ENCODE assay signal across 21 cellular contexts in genomic region chr3:136036306-136036705, GRCh38.
DNase-seq lines count a peak whose midpoint lies in the region; ATAC-seq and TF ChIP-seq lines count a peak whose summit lies in the region.
"Had no signal": no experiment of that assay in that cellular context is flagged by ENCODE, and none has a peak within 500 bp of the region (broad histone marks: within the 10 kb centered on the region; RNA-seq: fewer than 3 reads in every experiment).

No MANE protein-coding gene starts in this region.

- 84% methylated on average over 3 of the region's 3 CpGs for WGBS in SK-N-SH (ENCODE audit: low lambda C conversion rate)
- 65% methylated on average over 3 of the region's 3 CpGs for WGBS in smooth muscle cell (ENCODE audit: low lambda C conversion rate)
- WGBS in suprapubic skin = 97% methylated on average over 3 of the region's 3 CpGs

- DNase-seq in SK-N-SH (no peak), Calu3 (no peak), islet precursor cell (peak; percentile 69), smooth muscle cell (lab: John Stamatoyannopoulos, UW; ENCODE audit: unreplicated experiment) (no peak), foreskin melanocyte (no peak), suprapubic skin (ENCODE audit: low spot score in 2 of 2) (no peak)
- DNase-seq: Caco-2; CD4-positive, CD25-positive, alpha-beta regulatory T cell; CD8-positive, alpha-beta T cell; DMS 273 treated with DMSO at 0.1 percent for 48 hours; DMS79; EL; GF-D8; H9 had no signal

- no peak for TF ChIP-seq POLR2A in suprapubic skin (IDR thresholded peaks at IDR 0.05)

- peaks cover 19% of the 10 kb centered on the region for H3K36me3 Mint-ChIP-seq in Calu3 (ENCODE audit: insufficient read depth, unreplicated experiment)
- H3K36me3 Mint-ChIP-seq: CD8-positive, alpha-beta T cell had no signal

- H3K36me3 ChIP-seq in SK-N-SH (replicated peaks in 1 of 2; ENCODE audit: control insufficient read depth in 1 of 2, insufficient read depth in 2 of 2, low read length in 1 of 2) (peaks cover 5 to 36% of the 10 kb centered on the region in 2 experiments), smooth muscle cell (ENCODE audit: low read depth) (peaks cover 7% of the 10 kb centered on the region), suprapubic skin (peaks cover 8% of the 10 kb centered on the region)
- H3K36me3 ChIP-seq: BLaER1 had no signal

- H3K9ac ChIP-seq in SK-N-SH (no peak overlapping the region), smooth muscle cell (ENCODE audit: low read depth) (no peak overlapping the region)
- H3K9ac ChIP-seq: BLaER1 had no signal

- H3K27ac ChIP-seq in SK-N-SH (ENCODE audit: low read depth in 2 of 2, low read length in 1 of 2) (no peak overlapping the region), smooth muscle cell (ENCODE audit: low read depth) (no peak overlapping the region), suprapubic skin (no peak overlapping the region)
- H3K27ac ChIP-seq: 22Rv1, BLaER1, C4-2B had no signal

- TF ChIP-seq EP300 in SK-N-SH (IDR thresholded peaks at IDR 0.05; ENCODE audit: borderline replicate concordance in 1 of 2, low read depth in 1 of 2, low read length in 1 of 2) (no peak), suprapubic skin (IDR thresholded peaks at IDR 0.05) (no peak)

- POLR2A ChIA-PET in SK-N-SH (lab: Yijun Ruan, JAX) = no interaction called here

- H3K4me3 Mint-ChIP-seq in Calu3 (ENCODE audit: low read depth, unreplicated experiment) = no peak overlapping the region
- H3K4me3 Mint-ChIP-seq: B cell; CD4-positive, CD25-positive, alpha-beta regulatory T cell; CD8-positive, alpha-beta T cell; GM23338; H9 had no signal

- intact Hi-C loops in Calu3 (cut with micrococcal nuclease; ENCODE audit: unreplicated experiment) = no loop called here

- H3K4me2 ChIP-seq in SK-N-SH (no peak overlapping the region), smooth muscle cell (peak overlapping the region; percentile 9)
- H3K4me2 ChIP-seq: BLaER1, GM23338 had no signal

- H3K9me3 Mint-ChIP-seq in Calu3 (ENCODE audit: low read depth, unreplicated experiment) = peaks cover 6% of the 10 kb centered on the region

- H3K4me1 ChIP-seq in SK-N-SH (ENCODE audit: control insufficient read depth in 1 of 2, insufficient read depth in 2 of 2, low read depth in 1 of 2, low read length in 1 of 2) (no peaks in the 10 kb centered on the region), smooth muscle cell (ENCODE audit: low read depth) (no peaks in the 10 kb centered on the region), suprapubic skin (no peaks in the 10 kb centered on the region)
- H3K4me1 ChIP-seq: BLaER1, Caco-2 had no signal

- H4K20me1 ChIP-seq in SK-N-SH (ENCODE audit: insufficient read depth) (no peaks in the 10 kb centered on the region), smooth muscle cell (ENCODE audit: low read depth) (peaks cover 7% of the 10 kb centered on the region)
- H4K20me1 ChIP-seq: BLaER1 had no signal

- peaks cover 25% of the 10 kb centered on the region; the same call in 1 of the 2 replicates for H3K79me2 ChIP-seq in SK-N-SH (ENCODE audit: insufficient read depth)
- H3K79me2 ChIP-seq in smooth muscle cell (ENCODE audit: low read depth) = peaks cover 19% of the 10 kb centered on the region

- peak overlapping the region; percentile 10 for H3K27ac Mint-ChIP-seq in Calu3 (ENCODE audit: unreplicated experiment)
- H3K27ac Mint-ChIP-seq: B cell; CD4-positive, CD25-positive, alpha-beta regulatory T cell; CD8-positive, alpha-beta T cell; GM23338 had no signal

- H2AFZ ChIP-seq in SK-N-SH (ENCODE audit: low read depth) (no peak overlapping the region), smooth muscle cell (ENCODE audit: low read depth) (no peak overlapping the region)
- H2AFZ ChIP-seq: GM23338 had no signal

- BruUV-seq in Calu3 (replicated peaks; lab: Mats Ljungman, UMichigan) = no TSS peak

- no peaks in the 10 kb centered on the region for H3K27me3 Mint-ChIP-seq in Calu3 (ENCODE audit: unreplicated experiment)

- H3K9me2 ChIP-seq in SK-N-SH = no peaks in the 10 kb centered on the region

- no peak for ATAC-seq in SK-N-SH treated with all-trans-retinoic acid at 6 μM for 48 hours
- ATAC-seq: CD8-positive, alpha-beta T cell; GM23338; HCT116 had no signal

- no peaks in the 10 kb centered on the region for H3K27me3 ChIP-seq in SK-N-SH (ENCODE audit: insufficient read depth)
- H3K27me3 ChIP-seq in smooth muscle cell (ENCODE audit: low read depth) = no peaks in the 10 kb centered on the region
- no peaks in the 10 kb centered on the region for H3K27me3 ChIP-seq in suprapubic skin
- H3K27me3 ChIP-seq: BLaER1 had no signal

- TF ChIP-seq CTCF in SK-N-SH (IDR thresholded peaks at IDR 0.05) = no peak
- no peak for TF ChIP-seq CTCF in Calu3 (IDR thresholded peaks at IDR 0.05; ENCODE audit: unreplicated experiment)
- TF ChIP-seq CTCF in smooth muscle cell (IDR thresholded peaks at IDR 0.05; ENCODE audit: borderline replicate concordance, insufficient read depth, poor library complexity, severe bottlenecking) = no peak
- TF ChIP-seq CTCF in suprapubic skin (IDR thresholded peaks at IDR 0.05) = no peak

- TF ChIP-seq RAD21 in SK-N-SH (IDR thresholded peaks at IDR 0.05; ENCODE audit: low read length) = no peak

- peaks cover 13% of the 10 kb centered on the region for H3K4me1 Mint-ChIP-seq in Calu3 (ENCODE audit: low read depth, unreplicated experiment)
- H3K4me1 Mint-ChIP-seq: B cell; CD4-positive, CD25-positive, alpha-beta regulatory T cell; GM23338; H9 had no signal

- H3K9me3 ChIP-seq in SK-N-SH (no peaks in the 10 kb centered on the region), smooth muscle cell (replicated peaks; ENCODE audit: low read depth) (no peaks in the 10 kb centered on the region), suprapubic skin (no peaks in the 10 kb centered on the region)
- H3K9me3 ChIP-seq: Caco-2 had no signal

- no peaks in the 10 kb centered on the region for H3F3A ChIP-seq in SK-N-SH (replicated peaks; ENCODE audit: insufficient read depth)
- peaks cover 6% of the 10 kb centered on the region for H3F3A ChIP-seq in smooth muscle cell (ENCODE audit: low read depth)

- CTCF ChIA-PET in SK-N-SH (lab: Yijun Ruan, JAX) (interaction anchor here (0.6 to 1.9 kb wide), 3 partner anchors 19 to 163 kb away, joined by 3 to 6 read pairs (median 5); no protein-coding TSS in a partner anchor), Calu3 (lab: Charles Lee) (interaction anchor here (1.5 kb wide), 1 partner anchor 69 kb away, joined by 3 read pairs; no protein-coding TSS in a partner anchor)

- H3K4me3 ChIP-seq in SK-N-SH (ENCODE audit: low read depth in 2 of 2, low read length in 1 of 2) (no peak overlapping the region), smooth muscle cell (no peak overlapping the region), suprapubic skin (no peak overlapping the region)
- H3K4me3 ChIP-seq: BLaER1, GM23338 had no signal

TF ChIP-seq in SK-N-SH, 30 proteins besides CTCF, POLR2A, EP300 and RAD21:
- 0 out of 2 replicates have a peak, but pooled peaks have one; percentile 21 for TF ChIP-seq GATA2 (CRISPR knock-in tag; IDR thresholded peaks at IDR 0.05)
- TF ChIP-seq TCF12 (IDR thresholded peaks at IDR 0.05) = no peak

TF ChIP-seq in SK-N-SH treated with all-trans-retinoic acid at 6 μM for 48 hours, 23 proteins besides CTCF, POLR2A, EP300 and RAD21:
- TF ChIP-seq ZFP30 (CRISPR knock-in tag; IDR thresholded peaks at IDR 0.05) = no peak
- TF ChIP-seq ESRRG (CRISPR knock-in tag; IDR thresholded peaks at IDR 0.05) = no peak
- no peak for TF ChIP-seq ZNF8 (CRISPR knock-in tag; IDR thresholded peaks at IDR 0.05)
- no peak for TF ChIP-seq ZNF565 (CRISPR knock-in tag; conservative IDR thresholded peaks at IDR 0.05; ENCODE audit: low read depth)
- TF ChIP-seq PATZ1 (CRISPR knock-in tag; IDR thresholded peaks at IDR 0.05; ENCODE audit: borderline replicate concordance) = no peak
- TF ChIP-seq GLIS3 (CRISPR knock-in tag; IDR thresholded peaks at IDR 0.05) = no peak
- no peak for TF ChIP-seq PPARA (CRISPR knock-in tag; IDR thresholded peaks at IDR 0.05; ENCODE audit: borderline replicate concordance)
- TF ChIP-seq CREB5 (CRISPR knock-in tag; IDR thresholded peaks at IDR 0.05; ENCODE audit: low read depth) = no peak
- TF ChIP-seq SNAI2 (CRISPR knock-in tag; IDR thresholded peaks at IDR 0.05) = no peak
